In the genomic region with DNA sequence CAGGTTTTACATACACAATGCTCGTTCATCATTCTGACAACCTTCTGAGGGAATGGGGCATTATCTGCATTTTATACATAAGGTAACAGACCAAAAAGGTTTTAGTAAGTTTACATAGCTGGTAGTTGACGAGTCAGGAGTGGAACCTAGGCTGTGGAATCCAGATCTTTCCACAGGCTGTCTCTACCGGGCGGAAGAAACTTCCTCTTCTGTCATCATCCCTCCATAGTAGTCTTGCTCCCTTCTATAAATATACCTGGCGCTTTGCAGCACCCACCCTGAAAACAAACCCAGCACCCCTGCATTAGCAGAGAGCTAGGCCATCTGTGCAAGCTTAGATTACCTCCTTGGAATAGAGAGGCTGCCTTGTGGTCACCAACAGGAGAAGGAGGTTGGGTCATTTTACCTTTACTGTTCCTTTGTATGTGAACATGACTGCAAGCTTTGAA, we compare ENCODE assay signal across 9 cellular contexts. TPM values are rescaled to one million over a fixed set of nuclear protein-coding genes. Genes with fewer than 3 reads are reported as not detected.
A peak's percentile ranks its signal among the peaks of the same experiment; 100 is the strongest.
DNase-seq lines count a peak whose midpoint lies in the region; ATAC-seq, FAIRE-seq and TF ChIP-seq lines count a peak whose summit lies in the region.
"Had no signal": no experiment of that assay in that cellular context is flagged by ENCODE, and none has a peak within 500 bp of the region (broad histone marks: within the 10 kb centered on the region; RNA-seq: fewer than 3 reads in every experiment).

No MANE protein-coding gene starts in this region.

- no TSS peak for BruUV-seq in endothelial cell of umbilical vein (replicated peaks; lab: Mats Ljungman, UMichigan)

- no peaks in the 10 kb centered on the region for H3K79me2 ChIP-seq in OCI-LY3 (ENCODE audit: low read length)
- H3K79me2 ChIP-seq in endothelial cell of umbilical vein (ENCODE audit: control insufficient read depth, insufficient read depth, low read length) = no peaks in the 10 kb centered on the region

- H3K4me1 ChIP-seq in OCI-LY3 (ENCODE audit: low read length) (no peaks in the 10 kb centered on the region), endothelial cell of umbilical vein (ENCODE audit: control insufficient read depth, extremely low read depth, insufficient read depth, low read length) (peaks cover 12% of the 10 kb centered on the region)

- intact Hi-C loops in endothelial cell of umbilical vein (cut with micrococcal nuclease) = loop anchor here (1.0 to 5.0 kb wide), 2 partner anchors 58 to 108 kb away; a partner anchor contains a TSS

- H4K20me1 ChIP-seq in OCI-LY3 (ENCODE audit: insufficient read depth, low read length) = no peaks in the 10 kb centered on the region
- H4K20me1 ChIP-seq in endothelial cell of umbilical vein (replicated peaks; ENCODE audit: control insufficient read depth, extremely low read depth, insufficient read depth, low read length) = no peaks in the 10 kb centered on the region

- H3K4me3 ChIP-seq in H7 (ENCODE audit: insufficient read depth, low read depth, low read length) (peak overlapping the region; percentile 95), OCI-LY3 (ENCODE audit: low read length) (peak overlapping the region; percentile 92; the same call in 1 of the 2 replicates), endothelial cell of umbilical vein (replicated peaks in 1 of 3; ENCODE audit: insufficient read depth in 1 of 3, low read depth in 1 of 3, low read length in 3 of 3) (peak overlapping the region in 1 of 3 experiments; percentile 81)

- TF ChIP-seq POLR2A in endothelial cell of umbilical vein (IDR thresholded peaks at IDR 0.05; ENCODE audit: low read depth, low read length) = no peak

- H3K9me1 ChIP-seq in endothelial cell of umbilical vein (replicated peaks; ENCODE audit: control insufficient read depth, extremely low read depth, insufficient read depth, low read length) = peaks cover 2% of the 10 kb centered on the region

- H3K4me2 ChIP-seq in OCI-LY3 (ENCODE audit: low read length) = peak overlapping the region; percentile 80
- H3K4me2 ChIP-seq in endothelial cell of umbilical vein (ENCODE audit: insufficient read depth, low read length) = peak overlapping the region; percentile 97

- dilution Hi-C loops in endothelial cell of umbilical vein (cut with MboI; ENCODE audit: extremely low pct_ligation_motif_present, low sequenced_read_pairs) = no loop called here

- no peak for FAIRE-seq in endothelial cell of umbilical vein (lab: Jason Lieb, UNC)

- H3K9ac ChIP-seq in OCI-LY3 (ENCODE audit: low read length) (no peak overlapping the region), endothelial cell of umbilical vein (replicated peaks; ENCODE audit: extremely low read depth, insufficient read depth, low read length) (peak overlapping the region; percentile 71)

- CTCF ChIA-PET in endothelial cell of umbilical vein (lab: Charles Lee) = interaction anchor here (1.3 to 3.1 kb wide), 3 partner anchors 11 to 190 kb away, joined by 3 to 8 read pairs (median 7); no protein-coding TSS in a partner anchor

- H3K9me3 ChIP-seq in OCI-LY3 (ENCODE audit: insufficient read depth, low read length) (no peaks in the 10 kb centered on the region), endothelial cell of umbilical vein (replicated peaks; ENCODE audit: control insufficient read depth, insufficient read depth, low read length) (no peaks in the 10 kb centered on the region)
- H3K9me3 ChIP-seq: neutrophil had no signal

- POLR2A ChIA-PET in endothelial cell of umbilical vein (lab: Charles Lee) = no interaction called here

- ATAC-seq in GM21515 (IDR thresholded peaks at IDR 0.05; ENCODE audit: unreplicated experiment) (no peak), GM21825 (IDR thresholded peaks at IDR 0.05; ENCODE audit: unreplicated experiment) (no peak)

- H3K27me3 ChIP-seq in H7 (ENCODE audit: control insufficient read depth, insufficient read depth, low read length) (no peaks in the 10 kb centered on the region; the same call in 1 of the 2 replicates), OCI-LY3 (ENCODE audit: low read depth, low read length) (0 out of 2 replicates have a peak, but pooled peaks cover 10% of the 10 kb centered on the region), endothelial cell of umbilical vein (ENCODE audit: control insufficient read depth in 2 of 2, insufficient read depth in 2 of 2, low read length in 2 of 2) (no peaks in the 10 kb centered on the region)

- no peak overlapping the region for H3K27ac ChIP-seq in OCI-LY3 (ENCODE audit: low read length)
- no peak overlapping the region for H3K27ac ChIP-seq in endothelial cell of umbilical vein (ENCODE audit: insufficient read depth, low read depth, low read length)
- H3K27ac ChIP-seq: neutrophil had no signal

- H2AFZ ChIP-seq in OCI-LY3 (ENCODE audit: low read depth, low read length) (no peak overlapping the region), endothelial cell of umbilical vein (ENCODE audit: low read depth, low read length) (peak overlapping the region; percentile 96)

- no peaks in the 10 kb centered on the region for H3K36me3 ChIP-seq in H7 (replicated peaks; ENCODE audit: control insufficient read depth, insufficient read depth, low read length)
- H3K36me3 ChIP-seq in OCI-LY3 (replicated peaks; ENCODE audit: low read depth, low read length) = no peaks in the 10 kb centered on the region
- no peaks in the 10 kb centered on the region for H3K36me3 ChIP-seq in endothelial cell of umbilical vein (ENCODE audit: control insufficient read depth in 2 of 2, extremely low read depth in 1 of 2, insufficient read depth in 2 of 2, low read length in 2 of 2)
- H3K36me3 ChIP-seq: neutrophil had no signal

- TF ChIP-seq CTCF in OCI-LY3 (IDR thresholded peaks at IDR 0.05; ENCODE audit: low read depth, low read length) = no peak
- TF ChIP-seq CTCF in endothelial cell of umbilical vein (IDR thresholded peaks at IDR 0.05; ENCODE audit: extremely low read depth in 1 of 2, insufficient read depth in 1 of 2, low read depth in 1 of 2, low read length in 2 of 2) = no peak
- TF ChIP-seq CTCF in GM13977 (IDR thresholded peaks at IDR 0.05; ENCODE audit: extremely low read depth, insufficient read depth, missing control alignments) = no peak

- no peak for DNase-seq in H7
- no peak for DNase-seq in endothelial cell of umbilical vein (ENCODE audit: low read depth, low spot score)
- DNase-seq in pons (ENCODE audit: low spot score) = peak; percentile 6
- DNase-seq in GM13977 (ENCODE audit: low spot score) = no peak
- no peak for DNase-seq in Ammon's horn (ENCODE audit: low spot score)

- in situ Hi-C loops in GM13977 (cut with MboI; ENCODE audit: low pct_unique_long_range_greater_than_20kb, low sequenced_read_pairs, unreplicated experiment) = no loop called here

TF ChIP-seq in endothelial cell of umbilical vein, 7 proteins besides CTCF, POLR2A, EP300 and RAD21:
- TF ChIP-seq POLR2AphosphoS5 (IDR thresholded peaks at IDR 0.05; ENCODE audit: insufficient read depth, low read depth, low read length) (no peak), FOS (IDR thresholded peaks at IDR 0.05; ENCODE audit: borderline replicate concordance, insufficient read depth, low read length) (no peak), JUN (IDR thresholded peaks at IDR 0.05; ENCODE audit: borderline replicate concordance, insufficient read depth, insufficient read length, low read depth) (no peak), MYC (IDR thresholded peaks at IDR 0.05; ENCODE audit: low read depth, low read length) (no peak), GATA2 (IDR thresholded peaks at IDR 0.05; ENCODE audit: insufficient read depth, insufficient read length, low read depth, low read length) (no peak), EZH2 (IDR thresholded peaks at IDR 0.05; ENCODE audit: borderline replicate concordance, low read depth, low read length, severe bottlenecking) (no peak)
- TF ChIP-seq, protein P1, sequence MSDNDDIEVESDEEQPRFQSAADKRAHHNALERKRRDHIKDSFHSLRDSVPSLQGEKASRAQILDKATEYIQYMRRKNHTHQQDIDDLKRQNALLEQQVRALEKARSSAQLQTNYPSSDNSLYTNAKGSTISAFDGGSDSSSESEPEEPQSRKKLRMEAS (IDR thresholded peaks at IDR 0.05; ENCODE audit: insufficient read depth, insufficient read length) = no peak

RNA-seq across cellular contexts. Expression of a gene that starts 1.3 kb away (rescaled TPM):
- 17.7 and 23.1 TPM in 2 replicates for total RNA-seq in H7 (2014; rRNA removed; shearing (Covaris generic))
- 33.0 and 42.2 TPM in 2 replicates for total RNA-seq in endothelial cell of umbilical vein
- polyA plus RNA-seq in endothelial cell of umbilical vein = 8.3 and 13.3 TPM in 2 replicates
- 10.7 and 12.2 TPM in 2 replicates for polyA plus RNA-seq in endothelial cell of umbilical vein (2011; cell fraction: cytosol; rRNA removed)
- polyA plus RNA-seq in endothelial cell of umbilical vein (2011; cell fraction: nucleus; rRNA removed) = 4.8 and 9.6 TPM in 2 replicates
- polyA plus RNA-seq in endothelial cell of umbilical vein (2012) = 12.8 and 17.6 TPM in 2 replicates
- polyA minus RNA-seq in endothelial cell of umbilical vein = 11.2 and 12.1 TPM in 2 replicates
- 3.6 TPM for polyA minus RNA-seq in endothelial cell of umbilical vein (2011; cell fraction: cytosol; rRNA and poly(A)+ RNA removed)
- 2.6 and 3.0 TPM in 2 replicates for polyA minus RNA-seq in endothelial cell of umbilical vein (2011; cell fraction: nucleus; rRNA and poly(A)+ RNA removed)

RNA-seq across cellular contexts. Expression of a gene that starts 49.9 kb away (rescaled TPM):
- not detected in 2 replicates for total RNA-seq in H7 (2014; rRNA removed; shearing (Covaris generic))
- total RNA-seq in endothelial cell of umbilical vein = not detected in 2 replicates
- polyA plus RNA-seq in endothelial cell of umbilical vein = not detected in 2 replicates
- polyA plus RNA-seq in endothelial cell of umbilical vein (2011; cell fraction: cytosol; rRNA removed) = not detected in 2 replicates
- polyA plus RNA-seq in endothelial cell of umbilical vein (2011; cell fraction: nucleus; rRNA removed) = not detected in 2 replicates
- polyA plus RNA-seq in endothelial cell of umbilical vein (2012) = not detected in 2 replicates
- polyA minus RNA-seq in endothelial cell of umbilical vein = not detected in 2 replicates
- polyA minus RNA-seq in endothelial cell of umbilical vein (2011; cell fraction: cytosol; rRNA and poly(A)+ RNA removed) = 2.8 TPM
- polyA minus RNA-seq in endothelial cell of umbilical vein (2011; cell fraction: nucleus; rRNA and poly(A)+ RNA removed) = not detected in 2 replicates
